Comparison of ENCODE assay signal across 1 cellular context in genomic region chr3:129121792-129122696, GRCh38.
TF ChIP-seq lines count a peak whose summit lies in the region.

Gene RAB43 (minus strand): TSS chr3:129121804. CDS start chr3:129121489, 315 bp downstream.

TF ChIP-seq in HEK293, 187 proteins besides CTCF, POLR2A, EP300 and RAD21 (continued from another document and continues in another):
- TF ChIP-seq ZNF398 (tag by site-specific recombination; IDR thresholded peaks at IDR 0.05): no peak
- no peak for TF ChIP-seq ZNF404 (tag by site-specific recombination; IDR thresholded peaks at IDR 0.05)
- TF ChIP-seq ZNF239 (tag by site-specific recombination; IDR thresholded peaks at IDR 0.05): no peak
- TF ChIP-seq HIC1 (tag by site-specific recombination; IDR thresholded peaks at IDR 0.05): no peak
- TF ChIP-seq MYNN (tag by site-specific recombination; IDR thresholded peaks at IDR 0.05; ENCODE audit: borderline replicate concordance): no peak
- TF ChIP-seq EGR2 (tag by site-specific recombination; IDR thresholded peaks at IDR 0.05; ENCODE audit: low read depth): peak; percentile 98
- TF ChIP-seq ZBTB1 (tag by site-specific recombination; IDR thresholded peaks at IDR 0.05): no peak
- no peak for TF ChIP-seq ZNF548 (tag by site-specific recombination; IDR thresholded peaks at IDR 0.05)
- TF ChIP-seq ZNF629 (tag by site-specific recombination; IDR thresholded peaks at IDR 0.05): no peak
- no peak for TF ChIP-seq ZNF621 (tag by site-specific recombination; IDR thresholded peaks at IDR 0.05)
- TF ChIP-seq ZNF416 (tag by site-specific recombination; IDR thresholded peaks at IDR 0.05): no peak
- no peak for TF ChIP-seq ZNF223 (tag by site-specific recombination; IDR thresholded peaks at IDR 0.05)
- no peak for TF ChIP-seq ZNF596 (tag by site-specific recombination; IDR thresholded peaks at IDR 0.05)
- no peak for TF ChIP-seq ZNF37A (tag by site-specific recombination; IDR thresholded peaks at IDR 0.05)
- no peak for TF ChIP-seq PRDM2 (tag by site-specific recombination; IDR thresholded peaks at IDR 0.05; ENCODE audit: borderline replicate concordance)
- no peak for TF ChIP-seq ZNF623 (tag by site-specific recombination; IDR thresholded peaks at IDR 0.05)
- no peak for TF ChIP-seq FEZF1 (tag by site-specific recombination; IDR thresholded peaks at IDR 0.05)
- no peak for TF ChIP-seq ZNF560 (tag by site-specific recombination; IDR thresholded peaks at IDR 0.05; ENCODE audit: borderline replicate concordance)
- no peak for TF ChIP-seq ZFP69B (tag by site-specific recombination; IDR thresholded peaks at IDR 0.05)
- no peak for TF ChIP-seq GFI1B (tag by site-specific recombination; IDR thresholded peaks at IDR 0.05)
- no peak for TF ChIP-seq HOXA7 (CRISPR knock-in tag; IDR thresholded peaks at IDR 0.05; ENCODE audit: borderline replicate concordance)
- TF ChIP-seq ZBTB11 (tag by site-specific recombination; conservative IDR thresholded peaks at IDR 0.05; ENCODE audit: low read depth): no peak
- no peak for TF ChIP-seq ZSCAN4 (tag by site-specific recombination; IDR thresholded peaks at IDR 0.05)
- TF ChIP-seq ZNF23 (tag by site-specific recombination; IDR thresholded peaks at IDR 0.05; ENCODE audit: borderline replicate concordance): no peak
- peak; percentile 75 for TF ChIP-seq ZNF335 (tag by site-specific recombination; conservative IDR thresholded peaks at IDR 0.05)
- no peak for TF ChIP-seq MZF1 (tag by site-specific recombination; IDR thresholded peaks at IDR 0.05; ENCODE audit: borderline replicate concordance)
- no peak for TF ChIP-seq ZNF777 (tag by site-specific recombination; IDR thresholded peaks at IDR 0.05; ENCODE audit: borderline replicate concordance)
- no peak for TF ChIP-seq ZNF501 (tag by site-specific recombination; IDR thresholded peaks at IDR 0.05)
- no peak for TF ChIP-seq ZNF654 (tag by site-specific recombination; IDR thresholded peaks at IDR 0.05; ENCODE audit: low read depth)
- TF ChIP-seq ZNF19 (tag by site-specific recombination; IDR thresholded peaks at IDR 0.05; ENCODE audit: low read depth): no peak
- TF ChIP-seq SCRT2 (tag by site-specific recombination; IDR thresholded peaks at IDR 0.05): no peak
- TF ChIP-seq KLF1 (tag by site-specific recombination; IDR thresholded peaks at IDR 0.05): peak; percentile 91
- TF ChIP-seq ZEB2 (tag by site-specific recombination; IDR thresholded peaks at IDR 0.05): 0 out of 2 replicates have a peak, but pooled peaks have one; percentile 21
- TF ChIP-seq SP2 (tag by site-specific recombination; IDR thresholded peaks at IDR 0.05): peak; percentile 89
- TF ChIP-seq YY1 (tag by site-specific recombination; IDR thresholded peaks at IDR 0.05): no peak
- no peak for TF ChIP-seq ZNF221 (tag by site-specific recombination; IDR thresholded peaks at IDR 0.05; ENCODE audit: borderline replicate concordance)
- TF ChIP-seq AEBP2 (tag by site-specific recombination; IDR thresholded peaks at IDR 0.05; ENCODE audit: borderline replicate concordance): no peak
- TF ChIP-seq PRDM1 (tag by site-specific recombination; IDR thresholded peaks at IDR 0.05): no peak
- no peak for TF ChIP-seq ZNF624 (tag by site-specific recombination; IDR thresholded peaks at IDR 0.05)
- TF ChIP-seq ZNF214 (tag by site-specific recombination; IDR thresholded peaks at IDR 0.05; ENCODE audit: borderline replicate concordance): no peak
- TF ChIP-seq ZNF2 (tag by site-specific recombination; IDR thresholded peaks at IDR 0.05): no peak
- no peak for TF ChIP-seq ZXDB (tag by site-specific recombination; IDR thresholded peaks at IDR 0.05)
- peak; percentile 100 for TF ChIP-seq KLF8 (tag by site-specific recombination; IDR thresholded peaks at IDR 0.05)
- TF ChIP-seq ZNF658 (tag by site-specific recombination; IDR thresholded peaks at IDR 0.05): no peak
- TF ChIP-seq ZNF792 (tag by site-specific recombination; IDR thresholded peaks at IDR 0.05): no peak
- TF ChIP-seq ZNF664 (tag by site-specific recombination; IDR thresholded peaks at IDR 0.05): no peak
- no peak for TF ChIP-seq ZNF311 (tag by site-specific recombination; IDR thresholded peaks at IDR 0.05; ENCODE audit: borderline replicate concordance)
- TF ChIP-seq ZNF791 (tag by site-specific recombination; IDR thresholded peaks at IDR 0.05): no peak
- no peak for TF ChIP-seq ZNF830 (tag by site-specific recombination; IDR thresholded peaks at IDR 0.05; ENCODE audit: low read depth)
- TF ChIP-seq IKZF3 (tag by site-specific recombination; IDR thresholded peaks at IDR 0.05): no peak
- TF ChIP-seq ZNF157 (tag by site-specific recombination; IDR thresholded peaks at IDR 0.05): no peak
- 0 out of 2 replicates have a peak, but pooled peaks have one; percentile 39 for TF ChIP-seq GLIS2 (tag by site-specific recombination; IDR thresholded peaks at IDR 0.05)
- no peak for TF ChIP-seq ZNF350 (tag by site-specific recombination; IDR thresholded peaks at IDR 0.05)
